In genomic region chr11:539971-540481, GRCh38 we compare ENCODE assay signal across 17 cellular contexts.
"Had no signal": no experiment of that assay in that cellular context is flagged by ENCODE, and none has a peak within 500 bp of the region (broad histone marks: within the 10 kb centered on the region; RNA-seq: fewer than 3 reads in every experiment).

No MANE protein-coding gene starts in this region.

- ATAC-seq: body of pancreas; esophagus mucosa; natural killer cell treated with Interleukin-12 subunit alpha and Interleukin-12 subunit beta and Interleukin-15 and Interleukin-18, amount 100 ng/mL, for 72 hours; stimulated activated naive CD8-positive, alpha-beta T cell treated with anti-CD3 and anti-CD28 coated beads, Interleukin-15, Interleukin-2, amounts not matched to agents 100 U/mL and 50 U/mL, for 24 hours; T-helper 17 cell had no signal

- H3K9me3 Mint-ChIP-seq: activated CD4-positive, alpha-beta memory T cell treated with anti-CD3 and anti-CD28 coated beads, Interleukin-2, amount 10 ng/mL, durations not matched to agents 7 days and 5 days; natural killer cell treated with Interleukin-12 subunit alpha and Interleukin-12 subunit beta and Interleukin-15 and Interleukin-18, amount 100 ng/mL, for 72 hours had no signal

- H3K27ac Mint-ChIP-seq: activated CD4-positive, alpha-beta memory T cell treated with anti-CD3 and anti-CD28 coated beads, Interleukin-2, amount 10 ng/mL, durations not matched to agents 7 days and 5 days; activated naive CD8-positive, alpha-beta T cell; natural killer cell treated with Interleukin-12 subunit alpha and Interleukin-12 subunit beta and Interleukin-15 and Interleukin-18, amount 100 ng/mL, for 72 hours; T-helper 17 cell had no signal

- H3K36me3 ChIP-seq: colonic mucosa, transverse colon, WERI-Rb-1 had no signal

- H3K36me3 Mint-ChIP-seq: activated naive CD8-positive, alpha-beta T cell; natural killer cell treated with Interleukin-12 subunit alpha and Interleukin-12 subunit beta and Interleukin-15 and Interleukin-18, amount 100 ng/mL, for 72 hours had no signal

- H3K27me3 ChIP-seq: body of pancreas, colonic mucosa had no signal

- H3K4me3 Mint-ChIP-seq: activated CD4-positive, alpha-beta memory T cell treated with anti-CD3 and anti-CD28 coated beads, Interleukin-2, amount 10 ng/mL, durations not matched to agents 7 days and 5 days; activated naive CD8-positive, alpha-beta T cell; natural killer cell treated with Interleukin-12 subunit alpha and Interleukin-12 subunit beta and Interleukin-15 and Interleukin-18, amount 100 ng/mL, for 72 hours; T-helper 17 cell had no signal

- H3K27ac ChIP-seq: body of pancreas, colonic mucosa, transverse colon, WERI-Rb-1 had no signal

- DNase-seq: activated CD4-positive, alpha-beta memory T cell treated with anti-CD3 and anti-CD28 coated beads, Interleukin-2, amount 10 ng/mL, durations not matched to agents 7 days and 5 days; activated CD8-positive, alpha-beta memory T cell treated with anti-CD3 and anti-CD28 coated beads, Interleukin-2, amount 50 U/mL, for 4 hours; activated gamma-delta T cell treated with Interleukin-2 at 50 U/mL for 16 hours; activated T-cell treated with anti-CD3 and anti-CD28 coated beads, Interleukin-2, amount 50 U/mL, for 48 hours; amniotic stem cell; central memory CD4-positive, alpha-beta T cell; colonic mucosa; nucleus accumbens; small intestine; stimulated activated naive CD8-positive, alpha-beta T cell treated with anti-CD3 and anti-CD28 coated beads, Interleukin-15, Interleukin-2, amounts not matched to agents 100 U/mL and 50 U/mL, for 24 hours; T-helper 17 cell; transverse colon; WERI-Rb-1 had no signal

- H3K4me3 ChIP-seq: body of pancreas, colonic mucosa, transverse colon had no signal

- H3K27me3 Mint-ChIP-seq: activated CD4-positive, alpha-beta memory T cell treated with anti-CD3 and anti-CD28 coated beads, Interleukin-2, amount 10 ng/mL, durations not matched to agents 7 days and 5 days; activated naive CD8-positive, alpha-beta T cell; natural killer cell treated with Interleukin-12 subunit alpha and Interleukin-12 subunit beta and Interleukin-15 and Interleukin-18, amount 100 ng/mL, for 72 hours; T-helper 17 cell had no signal
